In genomic region chr3:177921153-177921552, GRCh38 we compare ENCODE assay signal across 20 cellular contexts.
A peak's percentile ranks its signal among the peaks of the same experiment; 100 is the strongest.
DNase-seq lines count a peak whose midpoint lies in the region; ATAC-seq, FAIRE-seq and TF ChIP-seq lines count a peak whose summit lies in the region.
"Had no signal": no experiment of that assay in that cellular context is flagged by ENCODE, and none has a peak within 500 bp of the region (broad histone marks: within the 10 kb centered on the region; RNA-seq: fewer than 3 reads in every experiment).

No MANE protein-coding gene starts in this region.

- TF ChIP-seq RAD21 in K562 (CRISPR knock-in tag; conservative IDR thresholded peaks at IDR 0.05 in 1 of 2, IDR thresholded peaks at IDR 0.05 in 1 of 2) = no peak

- WGBS in K562 (ENCODE audit: insufficient coverage, low coverage, missing lambda C conversion rate) = 3% methylated on average over 3 of the region's 3 CpGs
- WGBS in right cardiac atrium = 83% methylated on average over 3 of the region's 3 CpGs

- H3K4me1 ChIP-seq in K562 (replicated peaks in 1 of 2; ENCODE audit: control insufficient read depth in 2 of 2, insufficient read depth in 2 of 2, low read length in 2 of 2) (no peaks in the 10 kb centered on the region), right cardiac atrium (ENCODE audit: control insufficient read depth, insufficient read depth, low read length) (no peaks in the 10 kb centered on the region)
- H3K4me1 ChIP-seq: Caco-2 had no signal

- FAIRE-seq in H54 (lab: Jason Lieb, UNC) (peak; percentile 30), K562 (lab: Jason Lieb, UNC) (no peak)
- FAIRE-seq: GM12891, GM18507 had no signal

- no peak overlapping the region for H3K4me2 ChIP-seq in K562 (ENCODE audit: insufficient read depth, low read length)
- H3K4me2 ChIP-seq: BLaER1 had no signal

- ATAC-seq in K562 (no peak), HG02870 (IDR thresholded peaks at IDR 0.05; ENCODE audit: unreplicated experiment) (no peak), HG02763 (IDR thresholded peaks at IDR 0.05; ENCODE audit: unreplicated experiment) (no peak), right cardiac atrium (no peak)
- ATAC-seq: CD8-positive, alpha-beta T cell had no signal

- H3K79me2 ChIP-seq in K562 (ENCODE audit: control insufficient read depth, insufficient read depth, low read length) = no peaks in the 10 kb centered on the region

- H3K9me1 ChIP-seq in K562 (ENCODE audit: control insufficient read depth, insufficient read depth, low read length) = no peaks in the 10 kb centered on the region

- H2AFZ ChIP-seq in K562 (ENCODE audit: low read depth, low read length) = no peak overlapping the region

- TF ChIP-seq CTCF in K562 (IDR thresholded peaks at IDR 0.05 in 2 of 3, conservative IDR thresholded peaks at IDR 0.05 in 1 of 3; ENCODE audit: insufficient read depth in 2 of 3, low read depth in 1 of 3, low read length in 3 of 3) = no peak
- TF ChIP-seq CTCF in retinal pigment epithelial cell (conservative IDR thresholded peaks at IDR 0.05; ENCODE audit: low read depth, low read length) = no peak

- DNase-seq in DMS114 treated with DMSO at 0.1 percent for 48 hours (lab: John Stamatoyannopoulos, UW; ENCODE audit: unreplicated experiment) (peak; percentile 83), H54 (ENCODE audit: insufficient read length, low spot score) (no peak), K562 (ENCODE audit: extremely low read depth in 1 of 4, low spot score in 3 of 4) (no peak), retinal pigment epithelial cell (ENCODE audit: low read depth) (peak; percentile 83), inferior parietal cortex (ENCODE audit: extremely low spot score) (no peak), right cardiac atrium (no peak)
- DNase-seq: Caco-2; CD4-positive, CD25-positive, alpha-beta regulatory T cell; CD8-positive, alpha-beta T cell; DMS79; GF-D8; GOT3; H7; HCEC 1CT had no signal

- H3K9ac ChIP-seq in K562 (ENCODE audit: insufficient read depth in 1 of 2, low read depth in 2 of 2, low read length in 2 of 2) = no peak overlapping the region
- H3K9ac ChIP-seq: BLaER1 had no signal

- H3K27ac ChIP-seq in K562 (ENCODE audit: extremely low read depth, low read depth, low read length) (no peak overlapping the region), right cardiac atrium (ENCODE audit: low read length) (no peak overlapping the region)
- H3K27ac ChIP-seq: BLaER1, C4-2B had no signal

- H3K27me3 ChIP-seq in K562 (ENCODE audit: control insufficient read depth in 2 of 2, insufficient read depth in 2 of 2, low read length in 2 of 2) (no peaks in the 10 kb centered on the region), right cardiac atrium (ENCODE audit: control insufficient read depth, insufficient read depth) (no peaks in the 10 kb centered on the region)
- H3K27me3 ChIP-seq: BLaER1 had no signal

- in situ Hi-C loops in K562 (cut with MboI) = no loop called here

- H3K36me3 ChIP-seq in K562 (ENCODE audit: control insufficient read depth, insufficient read depth, low read length) = no peaks in the 10 kb centered on the region

- intact Hi-C loops in K562 (cut with micrococcal nuclease) (no loop called here), right cardiac atrium (cut with DNase I) (no loop called here)

- CTCF ChIA-PET in K562 (lab: Yijun Ruan, JAX; ENCODE audit: low intra/inter-chr PET ratio) = no interaction called here

- H3K9me3 ChIP-seq in K562 (replicated peaks; ENCODE audit: control insufficient read depth, insufficient read depth, low read depth, low read length) (no peaks in the 10 kb centered on the region), right cardiac atrium (ENCODE audit: control insufficient read depth, low read length) (no peaks in the 10 kb centered on the region)
- H3K9me3 ChIP-seq: Caco-2 had no signal

- POLR2A ChIA-PET in K562 (lab: Yijun Ruan, JAX) = no interaction called here

- TF ChIP-seq POLR2A in H54 (IDR thresholded peaks at IDR 0.05; ENCODE audit: low read depth, low read length) (no peak), K562 (conservative IDR thresholded peaks at IDR 0.05) (no peak)

- no peaks in the 10 kb centered on the region for H4K20me1 ChIP-seq in K562 (replicated peaks; ENCODE audit: control insufficient read depth, insufficient read depth, low read length)
- H4K20me1 ChIP-seq: BLaER1 had no signal

- TF ChIP-seq EP300 in K562 (IDR thresholded peaks at IDR 0.05; ENCODE audit: low read length) = no peak

- BruUV-seq in K562 (replicated peaks; lab: Mats Ljungman, UMichigan) = no TSS peak

- no peak overlapping the region for H3K4me3 ChIP-seq in K562
- no peak overlapping the region for H3K4me3 ChIP-seq in retinal pigment epithelial cell (ENCODE audit: low read length)
- H3K4me3 ChIP-seq in right cardiac atrium (ENCODE audit: low read length) = no peak overlapping the region
- H3K4me3 ChIP-seq: BLaER1 had no signal

TF ChIP-seq in K562, 482 proteins besides CTCF, POLR2A, EP300 and RAD21:
- TF ChIP-seq, protein P1, sequence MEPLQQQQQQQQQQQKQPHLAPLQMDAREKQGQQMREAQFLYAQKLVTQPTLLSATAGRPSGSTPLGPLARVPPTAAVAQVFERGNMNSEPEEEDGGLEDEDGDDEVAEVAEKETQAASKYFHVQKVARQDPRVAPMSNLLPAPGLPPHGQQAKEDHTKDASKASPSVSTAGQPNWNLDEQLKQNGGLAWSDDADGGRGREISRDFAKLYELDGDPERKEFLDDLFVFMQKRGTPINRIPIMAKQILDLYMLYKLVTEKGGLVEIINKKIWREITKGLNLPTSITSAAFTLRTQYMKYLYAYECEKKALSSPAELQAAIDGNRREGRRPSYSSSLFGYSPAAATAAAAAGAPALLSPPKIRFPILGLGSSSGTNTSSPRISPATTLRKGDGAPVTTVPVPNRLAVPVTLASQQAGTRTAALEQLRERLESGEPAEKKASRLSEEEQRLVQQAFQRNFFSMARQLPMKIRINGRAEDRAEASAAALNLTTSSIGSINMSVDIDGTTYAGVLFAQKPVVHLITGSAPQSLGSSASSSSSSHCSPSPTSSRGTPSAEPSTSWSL (CRISPR knock-in tag; IDR thresholded peaks at IDR 0.05; ENCODE audit: borderline replicate concordance) = no peak
- no peak for TF ChIP-seq CBFA2T2 (conservative IDR thresholded peaks at IDR 0.05)
- TF ChIP-seq, protein P2, sequence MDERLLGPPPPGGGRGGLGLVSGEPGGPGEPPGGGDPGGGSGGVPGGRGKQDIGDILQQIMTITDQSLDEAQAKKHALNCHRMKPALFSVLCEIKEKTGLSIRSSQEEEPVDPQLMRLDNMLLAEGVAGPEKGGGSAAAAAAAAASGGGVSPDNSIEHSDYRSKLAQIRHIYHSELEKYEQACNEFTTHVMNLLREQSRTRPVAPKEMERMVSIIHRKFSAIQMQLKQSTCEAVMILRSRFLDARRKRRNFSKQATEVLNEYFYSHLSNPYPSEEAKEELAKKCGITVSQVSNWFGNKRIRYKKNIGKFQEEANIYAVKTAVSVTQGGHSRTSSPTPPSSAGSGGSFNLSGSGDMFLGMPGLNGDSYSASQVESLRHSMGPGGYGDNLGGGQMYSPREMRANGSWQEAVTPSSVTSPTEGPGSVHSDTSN (CRISPR knock-in tag; IDR thresholded peaks at IDR 0.05; ENCODE audit: low read depth) = no peak
- TF ChIP-seq, protein P2 (tag; conservative IDR thresholded peaks at IDR 0.05; ENCODE audit: low read depth) = no peak
- TF ChIP-seq PKNOX1 (IDR thresholded peaks at IDR 0.05) = peak; percentile 11; the same call in 1 of the 2 replicates
- no peak for TF ChIP-seq MAFG (tag; conservative IDR thresholded peaks at IDR 0.05)
- no peak for TF ChIP-seq PCBP1 (IDR thresholded peaks at IDR 0.05; ENCODE audit: low read depth, low read length, poor library complexity, severe bottlenecking)
- TF ChIP-seq ZNF282 (CRISPR knock-in tag; IDR thresholded peaks at IDR 0.05) = no peak
- TF ChIP-seq ZNF511 (CRISPR knock-in tag; IDR thresholded peaks at IDR 0.05) = no peak

Comparison
In these comparisons a context has a peak if more than half of its experiments do, and no peak if none do; other contexts are left out.
1. DNase-seq: peak in DMS114 treated with DMSO at 0.1 percent for 48 hours (single experiment) and retinal pigment epithelial cell (single experiment); none in H54 (single experiment), K562 (0 of 4), inferior parietal cortex (single experiment) and right cardiac atrium (0 of 3).